12 cellular contexts compared by ENCODE assay signal in genomic region chr15:78461171-78461881, GRCh38. TPM values are rescaled to one million over a fixed set of nuclear protein-coding genes. Genes with fewer than 3 reads are reported as not detected.
DNase-seq lines count a peak whose midpoint lies in the region; ATAC-seq, FAIRE-seq and TF ChIP-seq lines count a peak whose summit lies in the region.
"Had no signal": no experiment of that assay in that cellular context is flagged by ENCODE, and none has a peak within 500 bp of the region (broad histone marks: within the 10 kb centered on the region; RNA-seq: fewer than 3 reads in every experiment).

No MANE protein-coding gene starts in this region.

- intact Hi-C loops in activated naive CD4-positive, alpha-beta T cell treated with anti-CD3 and anti-CD28 coated beads for 36 hours (cut with micrococcal nuclease): no loop called here
- intact Hi-C loops in transverse colon (cut with DNase I; ENCODE audit: low total_unique reads): no loop called here

- H3K27ac ChIP-seq in iPS-20b (ENCODE audit: low read length) (no peak overlapping the region), transverse colon (peak overlapping the region in 3 of 4 donors; percentile 9 to 19 (median 18))

- no peak for TF ChIP-seq POLR2A in transverse colon (IDR thresholded peaks at IDR 0.05)

- peak; percentile 30 for DNase-seq in activated naive CD4-positive, alpha-beta T cell treated with anti-CD3 and anti-CD28 coated beads for 36 hours
- DNase-seq in activated naive CD4-positive, alpha-beta T cell (lab: John Stamatoyannopoulos, UW): no peak
- peak; percentile 37 for DNase-seq in activated CD8-positive, alpha-beta T cell treated with anti-CD3 and anti-CD28 coated beads, Interleukin-2, amount 10 ng/mL, durations not matched to agents 7 days and 5 days
- no peak for DNase-seq in transverse colon
- DNase-seq in GM10266 (ENCODE audit: extremely low spot score): no peak
- no peak for DNase-seq in HTR-8/SVneo (ENCODE audit: insufficient read length, low spot score)
- DNase-seq: AML-193, NCI-H2107, SHP77 treated with DMSO at 0.1 percent for 48 hours had no signal

- WGBS in transverse colon (ENCODE audit: low coverage in 1 of 2), 2 donors: 12 to 19% methylated on average over 2 to 3 of the region's 3 CpGs

- H3K9me3 ChIP-seq in iPS-20b (ENCODE audit: insufficient read depth, low read depth, low read length) (no peaks in the 10 kb centered on the region), transverse colon (no peaks in the 10 kb centered on the region)

- peak overlapping the region; percentile 25; the same call in 1 of the 2 replicates for H3K9ac ChIP-seq in iPS-20b (ENCODE audit: low read depth, low read length)

- no peaks in the 10 kb centered on the region for H3K27me3 Mint-ChIP-seq in activated naive CD4-positive, alpha-beta T cell treated with anti-CD3 and anti-CD28 coated beads for 36 hours (ENCODE audit: low read depth)
- H3K27me3 Mint-ChIP-seq in activated CD8-positive, alpha-beta T cell treated with anti-CD3 and anti-CD28 coated beads, Interleukin-2, amount 10 ng/mL, durations not matched to agents 7 days and 5 days (ENCODE audit: low read depth): no peaks in the 10 kb centered on the region

- H3K4me1 ChIP-seq in iPS-20b (ENCODE audit: insufficient read depth, low read length): peaks cover 9% of the 10 kb centered on the region
- H3K4me1 ChIP-seq in transverse colon: peaks cover 2 to 42% (median 20%) of the 10 kb centered on the region in 4 donors

- no peak for FAIRE-seq in HTR-8/SVneo (lab: Jason Lieb, UNC)

- CTCF ChIA-PET in activated naive CD4-positive, alpha-beta T cell treated with anti-CD3 and anti-CD28 coated beads for 36 hours (lab: Charles Lee): interaction anchor here (1.0 to 1.3 kb wide), 3 partner anchors 15 to 551 kb away, joined by 3 to 4 read pairs (median 3); no protein-coding TSS in a partner anchor
- CTCF ChIA-PET in activated CD8-positive, alpha-beta T cell treated with anti-CD3 and anti-CD28 coated beads, Interleukin-2, amount 10 ng/mL, durations not matched to agents 7 days and 5 days (lab: Charles Lee): interaction anchor here (0.8 to 2.0 kb wide), 5 partner anchors 9 to 39 kb away, joined by 3 to 8 read pairs (median 4); partner anchors contain the start of gene IREB2

- peaks cover 46% of the 10 kb centered on the region for H3K4me1 Mint-ChIP-seq in activated naive CD4-positive, alpha-beta T cell treated with anti-CD3 and anti-CD28 coated beads for 36 hours (ENCODE audit: low read depth)
- peaks cover 27% of the 10 kb centered on the region for H3K4me1 Mint-ChIP-seq in activated CD8-positive, alpha-beta T cell treated with anti-CD3 and anti-CD28 coated beads, Interleukin-2, amount 10 ng/mL, durations not matched to agents 7 days and 5 days (ENCODE audit: low read depth)

- peak overlapping the region; percentile 63 for H3K27ac Mint-ChIP-seq in activated naive CD4-positive, alpha-beta T cell treated with anti-CD3 and anti-CD28 coated beads for 36 hours
- peak overlapping the region; percentile 45 for H3K27ac Mint-ChIP-seq in activated CD8-positive, alpha-beta T cell treated with anti-CD3 and anti-CD28 coated beads, Interleukin-2, amount 10 ng/mL, durations not matched to agents 7 days and 5 days

- in situ Hi-C loops in transverse colon (cut with MboI; ENCODE audit: low pct_ligation_motif_present in 1 of 4, low pct_unique_long_range_greater_than_20kb in 1 of 4, low sequenced_read_pairs in 3 of 4): no loop called here

- peak; percentile 51 for ATAC-seq in activated CD8-positive, alpha-beta T cell treated with anti-CD3 and anti-CD28 coated beads, Interleukin-2, amount 10 ng/mL, durations not matched to agents 7 days and 5 days
- ATAC-seq in GM21381 (IDR thresholded peaks at IDR 0.05; ENCODE audit: unreplicated experiment): no peak

- H3K27me3 ChIP-seq in iPS-20b (ENCODE audit: insufficient read depth, low read length) (no peaks in the 10 kb centered on the region), transverse colon (no peaks in the 10 kb centered on the region)

- peaks cover 20% of the 10 kb centered on the region for H3K36me3 Mint-ChIP-seq in activated naive CD4-positive, alpha-beta T cell treated with anti-CD3 and anti-CD28 coated beads for 36 hours (ENCODE audit: low read depth)
- peaks cover 28% of the 10 kb centered on the region for H3K36me3 Mint-ChIP-seq in activated CD8-positive, alpha-beta T cell treated with anti-CD3 and anti-CD28 coated beads, Interleukin-2, amount 10 ng/mL, durations not matched to agents 7 days and 5 days (ENCODE audit: low read depth)

- TF ChIP-seq EP300 in transverse colon (IDR thresholded peaks at IDR 0.05; ENCODE audit: low read depth): no peak

- H3K4me3 Mint-ChIP-seq in activated naive CD4-positive, alpha-beta T cell treated with anti-CD3 and anti-CD28 coated beads for 36 hours: no peak overlapping the region
- H3K4me3 Mint-ChIP-seq in activated CD8-positive, alpha-beta T cell treated with anti-CD3 and anti-CD28 coated beads, Interleukin-2, amount 10 ng/mL, durations not matched to agents 7 days and 5 days: no peak overlapping the region

- POLR2A ChIA-PET in activated CD8-positive, alpha-beta T cell treated with anti-CD3 and anti-CD28 coated beads, Interleukin-2, amount 10 ng/mL, durations not matched to agents 7 days and 5 days (lab: Charles Lee): interaction anchor here (1.5 kb wide), 1 partner anchor 80 kb away, joined by 3 read pairs; no protein-coding TSS in a partner anchor

- TF ChIP-seq CTCF in transverse colon (IDR thresholded peaks at IDR 0.05): no peak
- no peak for TF ChIP-seq CTCF in GM10266 (IDR thresholded peaks at IDR 0.05; ENCODE audit: control insufficient read depth, insufficient read depth, low read depth, missing control alignments)

- H3K4me3 ChIP-seq in iPS-20b (ENCODE audit: low read length) (no peak overlapping the region), transverse colon (no peak overlapping the region)
- H3K4me3 ChIP-seq: skin epidermis had no signal

- H3K36me3 ChIP-seq in iPS-20b (ENCODE audit: insufficient read depth, low read depth, low read length): peaks cover 47% of the 10 kb centered on the region
- peaks cover 0 to 32% (median 7%) of the 10 kb centered on the region in 4 donors for H3K36me3 ChIP-seq in transverse colon

- H3K9me3 Mint-ChIP-seq in activated naive CD4-positive, alpha-beta T cell treated with anti-CD3 and anti-CD28 coated beads for 36 hours: no peaks in the 10 kb centered on the region
- no peaks in the 10 kb centered on the region for H3K9me3 Mint-ChIP-seq in activated CD8-positive, alpha-beta T cell treated with anti-CD3 and anti-CD28 coated beads, Interleukin-2, amount 10 ng/mL, durations not matched to agents 7 days and 5 days (ENCODE audit: insufficient read depth)

RNA-seq across cellular contexts. Expression of gene IREB2, which starts 23.3 kb away (rescaled TPM):
- total RNA-seq in activated naive CD4-positive, alpha-beta T cell treated with anti-CD3 and anti-CD28 coated beads for 36 hours: 10 to 100 TPM; 47.6 to 51.7 TPM
- 10 to 100 TPM; 52.5 to 62.4 TPM for total RNA-seq in activated CD8-positive, alpha-beta T cell treated with anti-CD3 and anti-CD28 coated beads, Interleukin-2, amount 10 ng/mL, durations not matched to agents 7 days and 5 days
- total RNA-seq in transverse colon: 10 to 100 TPM; 20.1 to 71.7 (median 40.7) TPM

RNA-seq across cellular contexts. Expression of gene HYKK, which starts 46.1 kb away (rescaled TPM):
- 1 to 10 TPM; 3.4 to 3.6 TPM for total RNA-seq in activated naive CD4-positive, alpha-beta T cell treated with anti-CD3 and anti-CD28 coated beads for 36 hours
- 1 to 10 TPM; 1.1 to 1.5 TPM for total RNA-seq in activated CD8-positive, alpha-beta T cell treated with anti-CD3 and anti-CD28 coated beads, Interleukin-2, amount 10 ng/mL, durations not matched to agents 7 days and 5 days
- 1 to 10 TPM; 4.5 to 7.6 (median 6.5) TPM for total RNA-seq in transverse colon

Comparison
In these comparisons a context has a peak if more than half of its experiments do, and no peak if none do; other contexts are left out.
1. DNase-seq: peak in activated naive CD4-positive, alpha-beta T cell treated with anti-CD3 and anti-CD28 coated beads for 36 hours (single experiment) and activated CD8-positive, alpha-beta T cell treated with anti-CD3 and anti-CD28 coated beads, Interleukin-2, amount 10 ng/mL, durations not matched to agents 7 days and 5 days (single experiment); none in activated naive CD4-positive, alpha-beta T cell (0 of 4), transverse colon (single experiment), GM10266 (single experiment) and HTR-8/SVneo (single experiment).